ENCODE assay signal across 12 cellular contexts in genomic region chr4:174757736-174758135, GRCh38.
"Had no signal": no experiment of that assay in that cellular context is flagged by ENCODE, and none has a peak within 500 bp of the region (broad histone marks: within the 10 kb centered on the region; RNA-seq: fewer than 3 reads in every experiment).

No MANE protein-coding gene starts in this region.

- H3K27me3 ChIP-seq: foreskin keratinocyte, right atrium auricular region, tibial artery had no signal

- H3K4me1 Mint-ChIP-seq: activated CD4-positive, alpha-beta T cell treated with anti-CD3 and anti-CD28 coated beads, Interleukin-2, amount 10 ng/mL, durations not matched to agents 7 days and 5 days; stimulated activated effector memory CD8-positive, alpha-beta T cell treated with anti-CD3 and anti-CD28 coated beads, Interleukin-12 subunit alpha, Interleukin-12 subunit beta, amount 100 ng/mL, for 72 hours had no signal

- H3K4me3 Mint-ChIP-seq: activated CD4-positive, alpha-beta T cell treated with anti-CD3 and anti-CD28 coated beads, Interleukin-2, amount 10 ng/mL, durations not matched to agents 7 days and 5 days; activated naive CD4-positive, alpha-beta T cell treated with anti-CD3 and anti-CD28 coated beads for 36 hours; stimulated activated effector memory CD8-positive, alpha-beta T cell treated with anti-CD3 and anti-CD28 coated beads, Interleukin-12 subunit alpha, Interleukin-12 subunit beta, amount 100 ng/mL, for 72 hours had no signal

- H3K4me1 ChIP-seq: foreskin keratinocyte, right atrium auricular region, tibial artery had no signal

- H3K36me3 ChIP-seq: right atrium auricular region, tibial artery had no signal

- H3K27me3 Mint-ChIP-seq: activated CD4-positive, alpha-beta T cell treated with anti-CD3 and anti-CD28 coated beads, Interleukin-2, amount 10 ng/mL, durations not matched to agents 7 days and 5 days had no signal

- DNase-seq: activated CD4-positive, alpha-beta T cell treated with anti-CD3 and anti-CD28 coated beads, Interleukin-2, amount 10 ng/mL, durations not matched to agents 7 days and 5 days; activated CD4-positive, CD25-positive, alpha-beta regulatory T cell; activated CD8-positive, alpha-beta memory T cell treated with anti-CD3 and anti-CD28 coated beads for 24 hours; activated naive CD4-positive, alpha-beta T cell treated with anti-CD3 and anti-CD28 coated beads for 36 hours; foreskin keratinocyte; head of caudate nucleus; islet precursor cell; left ventricle myocardium superior; small intestine; tibial artery had no signal

- H3K9me3 ChIP-seq: right atrium auricular region, tibial artery had no signal

- H3K27ac Mint-ChIP-seq: activated CD4-positive, alpha-beta T cell treated with anti-CD3 and anti-CD28 coated beads, Interleukin-2, amount 10 ng/mL, durations not matched to agents 7 days and 5 days; activated naive CD4-positive, alpha-beta T cell treated with anti-CD3 and anti-CD28 coated beads for 36 hours; stimulated activated effector memory CD8-positive, alpha-beta T cell treated with anti-CD3 and anti-CD28 coated beads, Interleukin-12 subunit alpha, Interleukin-12 subunit beta, amount 100 ng/mL, for 72 hours had no signal

- H3K9me3 Mint-ChIP-seq: activated CD4-positive, alpha-beta T cell treated with anti-CD3 and anti-CD28 coated beads, Interleukin-2, amount 10 ng/mL, durations not matched to agents 7 days and 5 days; activated naive CD4-positive, alpha-beta T cell treated with anti-CD3 and anti-CD28 coated beads for 36 hours had no signal

- H3K4me3 ChIP-seq: right atrium auricular region, tibial artery had no signal

- H3K36me3 Mint-ChIP-seq: stimulated activated effector memory CD8-positive, alpha-beta T cell treated with anti-CD3 and anti-CD28 coated beads, Interleukin-12 subunit alpha, Interleukin-12 subunit beta, amount 100 ng/mL, for 72 hours had no signal

- ATAC-seq: foreskin keratinocyte; left ventricle myocardium superior; stimulated activated effector memory CD8-positive, alpha-beta T cell treated with anti-CD3 and anti-CD28 coated beads, Interleukin-12 subunit alpha, Interleukin-12 subunit beta, amount 100 ng/mL, for 72 hours had no signal

- H3K27ac ChIP-seq: foreskin keratinocyte, right atrium auricular region, tibial artery had no signal
